Comparison of ENCODE assay signal across 16 cellular contexts in genomic region chr19:2221250-2221831, GRCh38. TPM values are rescaled to one million over a fixed set of nuclear protein-coding genes. Genes with fewer than 3 reads are reported as not detected.
A peak's percentile ranks its signal among the peaks of the same experiment; 100 is the strongest.
DNase-seq lines count a peak whose midpoint lies in the region; ATAC-seq and TF ChIP-seq lines count a peak whose summit lies in the region.
"Had no signal": no experiment of that assay in that cellular context is flagged by ENCODE, and none has a peak within 500 bp of the region (broad histone marks: within the 10 kb centered on the region; RNA-seq: fewer than 3 reads in every experiment).

No MANE protein-coding gene starts in this region.

- no peaks in the 10 kb centered on the region for H3K9me3 ChIP-seq in Panc1 (ENCODE audit: control insufficient read depth, insufficient read depth, low read depth, low read length)
- H3K9me3 ChIP-seq: thoracic aorta had no signal

- intact Hi-C loops in Panc1 (cut with micrococcal nuclease; ENCODE audit: unreplicated experiment): no loop called here

- H3K27ac ChIP-seq in Panc1 (ENCODE audit: low read length): peak overlapping the region; percentile 48; the same call in 1 of the 2 replicates
- H3K27ac ChIP-seq: thoracic aorta had no signal

- POLR2A ChIA-PET in Panc1 (lab: Charles Lee): no interaction called here

- H3K27me3 ChIP-seq in Panc1 (ENCODE audit: control insufficient read depth, insufficient read depth, low read length): no peaks in the 10 kb centered on the region

- ATAC-seq in Panc1: peak; percentile 89
- ATAC-seq in activated naive CD4-positive, alpha-beta T cell treated with anti-CD3 and anti-CD28 coated beads, Interleukin-2, amount 50 U/mL, for 72 hours: no peak
- ATAC-seq: left colon; natural killer cell treated with Interleukin-12 subunit alpha and Interleukin-12 subunit beta and Interleukin-15 and Interleukin-18, amount 100 ng/mL, for 72 hours had no signal

- no TSS peak for BruUV-seq in Panc1 (replicated peaks; lab: Mats Ljungman, UMichigan)

- CTCF ChIA-PET in Panc1 (lab: Charles Lee): interaction anchor here (0.8 kb wide), 1 partner anchor 65 kb away, joined by 3 read pairs; no protein-coding TSS in a partner anchor

- peak overlapping the region in 1 of 2 donors; percentile 65 for H3K27ac Mint-ChIP-seq in activated naive CD4-positive, alpha-beta T cell treated with anti-CD3 and anti-CD28 coated beads, Interleukin-2, amount 50 U/mL, for 72 hours
- H3K27ac Mint-ChIP-seq: activated naive CD8-positive, alpha-beta T cell; natural killer cell treated with Interleukin-12 subunit alpha and Interleukin-12 subunit beta and Interleukin-15 and Interleukin-18, amount 100 ng/mL, for 72 hours had no signal

- no peaks in the 10 kb centered on the region for H3K9me3 Mint-ChIP-seq in activated naive CD4-positive, alpha-beta T cell treated with anti-CD3 and anti-CD28 coated beads, Interleukin-2, amount 50 U/mL, for 72 hours
- H3K9me3 Mint-ChIP-seq: CD8-positive, alpha-beta memory T cell; IgD-negative memory B cell; natural killer cell treated with Interleukin-12 subunit alpha and Interleukin-12 subunit beta and Interleukin-15 and Interleukin-18, amount 100 ng/mL, for 72 hours had no signal

- H3K4me3 ChIP-seq in Panc1 (ENCODE audit: low read depth in 2 of 2, low read length in 2 of 2): no peak overlapping the region
- H3K4me3 ChIP-seq in cardiac fibroblast (replicated peaks in 1 of 2; ENCODE audit: low read depth in 2 of 2, low read length in 2 of 2): no peak overlapping the region
- H3K4me3 ChIP-seq in skeletal muscle cell (ENCODE audit: low read depth, low read length): no peak overlapping the region
- H3K4me3 ChIP-seq: smooth muscle cell, thoracic aorta had no signal

- DNase-seq in Panc1 (ENCODE audit: low read depth, low spot score): peak; percentile 47
- DNase-seq in cardiac fibroblast (ENCODE audit: low read depth in 2 of 2): peak; percentile 34 to 84
- peak; percentile 41 for DNase-seq in skeletal muscle cell (ENCODE audit: low read depth)
- DNase-seq in activated naive CD4-positive, alpha-beta T cell treated with anti-CD3 and anti-CD28 coated beads, Interleukin-2, amount 50 U/mL, for 72 hours (ENCODE audit: low spot score in 2 of 2): no peak
- DNase-seq in pons (ENCODE audit: low spot score): no peak
- DNase-seq: CD8-positive, alpha-beta memory T cell; effector CD4-positive, alpha-beta T cell; left colon; NCI-H1417 treated with DMSO at 0.1 percent for 48 hours; NCI-H446 treated with DMSO at 0.1 percent for 48 hours; RPMI8226 had no signal

- no peaks in the 10 kb centered on the region for H3K36me3 ChIP-seq in Panc1 (ENCODE audit: control insufficient read depth, insufficient read depth, low read length)

- in situ Hi-C loops in Panc1 (cut with HindIII; ENCODE audit: low pct_unique_long_range_greater_than_20kb, low sequenced_read_pairs): no loop called here

- H3K4me1 ChIP-seq in Panc1 (ENCODE audit: control insufficient read depth, insufficient read depth, low read length): 0 out of 2 replicates have a peak, but pooled peaks cover 3% of the 10 kb centered on the region

- peaks cover 0 to 18% of the 10 kb centered on the region in 2 donors for H3K36me3 Mint-ChIP-seq in activated naive CD4-positive, alpha-beta T cell treated with anti-CD3 and anti-CD28 coated beads, Interleukin-2, amount 50 U/mL, for 72 hours
- H3K36me3 Mint-ChIP-seq: activated naive CD8-positive, alpha-beta T cell had no signal

- TF ChIP-seq CTCF in Panc1 (IDR thresholded peaks at IDR 0.05) (no peak), cardiac fibroblast (IDR thresholded peaks at IDR 0.05; ENCODE audit: low read depth, low read length) (no peak)

RNA-seq across cellular contexts. Expression of gene PLEKHJ1, which starts 14.8 kb away (rescaled TPM):
- 78.6 TPM for total RNA-seq in Panc1 (2021; ENCODE audit: unreplicated experiment)
- polyA plus RNA-seq in Panc1 (2012; ENCODE audit: insufficient read length): 74.7 TPM
- total RNA-seq in activated naive CD4-positive, alpha-beta T cell treated with anti-CD3 and anti-CD28 coated beads, Interleukin-2, amount 50 U/mL, for 72 hours: 10 to 100 TPM; 41.9 to 69.9 TPM

RNA-seq across cellular contexts. Expression of gene SF3A2, which starts 15.3 kb away (rescaled TPM):
- 103 TPM for total RNA-seq in Panc1 (2021; ENCODE audit: unreplicated experiment)
- 129 TPM for polyA plus RNA-seq in Panc1 (2012; ENCODE audit: insufficient read length)
- 100 to 1,000 TPM; 145 to 154 TPM for total RNA-seq in activated naive CD4-positive, alpha-beta T cell treated with anti-CD3 and anti-CD28 coated beads, Interleukin-2, amount 50 U/mL, for 72 hours

RNA-seq across cellular contexts. Expression of gene AMH, which starts 27.8 kb away (rescaled TPM):
- 21.9 TPM for total RNA-seq in Panc1 (2021; ENCODE audit: unreplicated experiment)
- 10.3 TPM for polyA plus RNA-seq in Panc1 (2012; ENCODE audit: insufficient read length)
- total RNA-seq in activated naive CD4-positive, alpha-beta T cell treated with anti-CD3 and anti-CD28 coated beads, Interleukin-2, amount 50 U/mL, for 72 hours: 1 to 10 TPM; 1.9 to 2.9 TPM
- polyA plus RNA-seq: CD8-positive, alpha-beta memory T cell had no signal

RNA-seq across cellular contexts. Expression of gene JSRP1, which starts 34.9 kb away (rescaled TPM):
- total RNA-seq in Panc1 (2021; ENCODE audit: unreplicated experiment): 0.51 TPM
- polyA plus RNA-seq in Panc1 (2012; ENCODE audit: insufficient read length): 0.27 TPM
- total RNA-seq in activated naive CD4-positive, alpha-beta T cell treated with anti-CD3 and anti-CD28 coated beads, Interleukin-2, amount 50 U/mL, for 72 hours: under 1 TPM; 0.39 to 0.56 TPM
- total RNA-seq: smooth muscle cell, thoracic aorta had no signal
- polyA plus RNA-seq: smooth muscle cell had no signal

RNA-seq across cellular contexts. Expression of gene DOT1L, which starts 57.6 kb away (rescaled TPM):
- 27.3 TPM for total RNA-seq in Panc1 (2021; ENCODE audit: unreplicated experiment)
- 19.6 TPM for polyA plus RNA-seq in Panc1 (2012; ENCODE audit: insufficient read length)
- total RNA-seq in activated naive CD4-positive, alpha-beta T cell treated with anti-CD3 and anti-CD28 coated beads, Interleukin-2, amount 50 U/mL, for 72 hours: 100 to 1,000 TPM in 1 of 2 donors, 10 to 100 TPM in 1; 64.2 to 154 TPM

Comparison
In these comparisons a context has a peak if more than half of its experiments do, and no peak if none do; other contexts are left out.
1. DNase-seq: peak in Panc1 (single experiment), cardiac fibroblast (2 of 2) and skeletal muscle cell (single experiment); none in activated naive CD4-positive, alpha-beta T cell treated with anti-CD3 and anti-CD28 coated beads, Interleukin-2, amount 50 U/mL, for 72 hours (0 of 2) and pons (single experiment).